Comparison of ENCODE assay signal across 12 cellular contexts in genomic region chr2:214737188-214737587, GRCh38.
DNase-seq lines count a peak whose midpoint lies in the region; ATAC-seq and TF ChIP-seq lines count a peak whose summit lies in the region.
"Had no signal": no experiment of that assay in that cellular context is flagged by ENCODE, and none has a peak within 500 bp of the region (broad histone marks: within the 10 kb centered on the region; RNA-seq: fewer than 3 reads in every experiment).

No MANE protein-coding gene starts in this region.

- no peak overlapping the region for H3K4me3 Mint-ChIP-seq in activated naive CD8-positive, alpha-beta T cell treated with anti-CD3 and anti-CD28 coated beads, Interleukin-2, amount 50 U/mL, for 24 hours
- no peak overlapping the region for H3K4me3 Mint-ChIP-seq in activated naive CD8-positive, alpha-beta T cell treated with anti-CD3 and anti-CD28 coated beads for 36 hours
- H3K4me3 Mint-ChIP-seq in stimulated activated naive B cell treated with anti-CD40 and anti-IgM and Interleukin-4, amounts not matched to agents 10 μg/mL and 1 μg/mL and 100 μg/mL, for 72 hours = no peak overlapping the region
- H3K4me3 Mint-ChIP-seq in osteocyte (ENCODE audit: unreplicated experiment) = no peak overlapping the region

- H3K27me3 Mint-ChIP-seq in activated naive CD8-positive, alpha-beta T cell treated with anti-CD3 and anti-CD28 coated beads, Interleukin-2, amount 50 U/mL, for 24 hours = no peaks in the 10 kb centered on the region
- no peaks in the 10 kb centered on the region for H3K27me3 Mint-ChIP-seq in activated naive CD8-positive, alpha-beta T cell treated with anti-CD3 and anti-CD28 coated beads for 36 hours
- no peaks in the 10 kb centered on the region for H3K27me3 Mint-ChIP-seq in stimulated activated naive B cell treated with anti-CD40 and anti-IgM and Interleukin-4, amounts not matched to agents 10 μg/mL and 1 μg/mL and 100 μg/mL, for 72 hours
- H3K27me3 Mint-ChIP-seq in osteocyte (ENCODE audit: unreplicated experiment) = no peaks in the 10 kb centered on the region

- H3K36me3 Mint-ChIP-seq in activated naive CD8-positive, alpha-beta T cell treated with anti-CD3 and anti-CD28 coated beads, Interleukin-2, amount 50 U/mL, for 24 hours (ENCODE audit: low read depth) = peaks cover 30% of the 10 kb centered on the region
- H3K36me3 Mint-ChIP-seq in activated naive CD8-positive, alpha-beta T cell treated with anti-CD3 and anti-CD28 coated beads for 36 hours = peaks cover 24% of the 10 kb centered on the region
- H3K36me3 Mint-ChIP-seq in stimulated activated naive B cell treated with anti-CD40 and anti-IgM and Interleukin-4, amounts not matched to agents 10 μg/mL and 1 μg/mL and 100 μg/mL, for 72 hours = peaks cover 16 to 26% of the 10 kb centered on the region in 2 donors
- peaks cover 6% of the 10 kb centered on the region for H3K36me3 Mint-ChIP-seq in osteocyte (ENCODE audit: unreplicated experiment)

- no peak for DNase-seq in activated naive CD8-positive, alpha-beta T cell treated with anti-CD3 and anti-CD28 coated beads, Interleukin-2, amount 50 U/mL, for 24 hours
- no peak for DNase-seq in activated naive CD8-positive, alpha-beta T cell treated with anti-CD3 and anti-CD28 coated beads for 36 hours
- no peak for DNase-seq in stimulated activated naive B cell treated with anti-CD40 and anti-IgM and Interleukin-4, amounts not matched to agents 10 μg/mL and 1 μg/mL and 100 μg/mL, for 72 hours
- DNase-seq in globus pallidus (ENCODE audit: low spot score) (no peak), NCI-H2029 (lab: John Stamatoyannopoulos, UW) (no peak), osteocyte (ENCODE audit: extremely low spot score, unreplicated experiment) (no peak)
- DNase-seq: GDM1, islet precursor cell, NCI-H1930 had no signal

- H3K27ac Mint-ChIP-seq in activated naive CD8-positive, alpha-beta T cell treated with anti-CD3 and anti-CD28 coated beads, Interleukin-2, amount 50 U/mL, for 24 hours = no peak overlapping the region
- H3K27ac Mint-ChIP-seq in activated naive CD8-positive, alpha-beta T cell treated with anti-CD3 and anti-CD28 coated beads for 36 hours = no peak overlapping the region
- H3K27ac Mint-ChIP-seq in stimulated activated naive B cell treated with anti-CD40 and anti-IgM and Interleukin-4, amounts not matched to agents 10 μg/mL and 1 μg/mL and 100 μg/mL, for 72 hours = no peak overlapping the region
- H3K27ac Mint-ChIP-seq in osteocyte (ENCODE audit: unreplicated experiment) = no peak overlapping the region

- ATAC-seq in activated naive CD8-positive, alpha-beta T cell treated with anti-CD3 and anti-CD28 coated beads, Interleukin-2, amount 50 U/mL, for 24 hours = peak; percentile 63
- ATAC-seq in GM21576 (IDR thresholded peaks at IDR 0.05; ENCODE audit: unreplicated experiment) (peak; percentile 98), HG03139 (IDR thresholded peaks at IDR 0.05; ENCODE audit: unreplicated experiment) (peak; percentile 96)
- peak; percentile 72 to 91 for ATAC-seq in stimulated activated naive B cell treated with anti-CD40 and anti-IgM and Interleukin-4, amounts not matched to agents 10 μg/mL and 1 μg/mL and 100 μg/mL, for 72 hours (replicated peaks)
- ATAC-seq: Panc1 had no signal

- no peak for TF ChIP-seq CTCF in osteocyte (IDR thresholded peaks at IDR 0.05)

- no peaks in the 10 kb centered on the region for H3K9me3 Mint-ChIP-seq in activated naive CD8-positive, alpha-beta T cell treated with anti-CD3 and anti-CD28 coated beads, Interleukin-2, amount 50 U/mL, for 24 hours
- no peaks in the 10 kb centered on the region for H3K9me3 Mint-ChIP-seq in activated naive CD8-positive, alpha-beta T cell treated with anti-CD3 and anti-CD28 coated beads for 36 hours
- no peaks in the 10 kb centered on the region for H3K9me3 Mint-ChIP-seq in stimulated activated naive B cell treated with anti-CD40 and anti-IgM and Interleukin-4, amounts not matched to agents 10 μg/mL and 1 μg/mL and 100 μg/mL, for 72 hours
- no peaks in the 10 kb centered on the region for H3K9me3 Mint-ChIP-seq in osteocyte (ENCODE audit: unreplicated experiment)

- H3K4me1 Mint-ChIP-seq in activated naive CD8-positive, alpha-beta T cell treated with anti-CD3 and anti-CD28 coated beads, Interleukin-2, amount 50 U/mL, for 24 hours = peaks cover 4% of the 10 kb centered on the region
- peaks cover 7% of the 10 kb centered on the region for H3K4me1 Mint-ChIP-seq in activated naive CD8-positive, alpha-beta T cell treated with anti-CD3 and anti-CD28 coated beads for 36 hours
- peaks cover 3 to 4% of the 10 kb centered on the region in 2 donors for H3K4me1 Mint-ChIP-seq in stimulated activated naive B cell treated with anti-CD40 and anti-IgM and Interleukin-4, amounts not matched to agents 10 μg/mL and 1 μg/mL and 100 μg/mL, for 72 hours
- peaks cover 14% of the 10 kb centered on the region for H3K4me1 Mint-ChIP-seq in osteocyte (ENCODE audit: unreplicated experiment)
